Comparison of ENCODE assay signal across 8 cellular contexts in the genomic region with DNA sequence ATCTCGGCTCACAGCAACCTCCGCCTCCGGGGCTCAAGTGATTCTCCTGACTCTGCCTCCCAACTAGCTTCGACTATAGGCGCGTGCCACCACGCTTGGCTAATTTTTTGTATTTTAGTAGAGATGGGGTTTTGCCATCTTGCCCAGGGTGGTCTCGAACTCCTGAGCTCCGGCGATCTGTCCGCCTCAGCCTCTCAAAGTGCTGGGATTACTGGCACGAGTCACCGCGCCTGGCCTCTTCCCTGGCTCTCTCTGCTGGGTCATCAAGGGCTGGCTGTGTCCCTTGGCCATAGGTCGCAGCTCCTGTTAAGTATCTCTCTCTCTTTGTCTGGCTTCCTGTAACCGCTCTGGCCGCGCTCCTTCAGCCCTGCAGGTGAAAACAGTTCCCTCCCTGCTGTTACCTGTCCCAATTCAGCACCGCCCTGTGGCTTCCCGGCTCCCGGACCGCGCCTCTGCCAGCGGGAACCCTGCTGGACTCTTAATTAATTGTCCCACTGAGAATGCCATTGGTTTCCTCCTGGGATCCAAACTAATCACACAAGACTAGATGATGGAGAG. TPM values are rescaled to one million over a fixed set of nuclear protein-coding genes. Genes with fewer than 3 reads are reported as not detected.
DNase-seq lines count a peak whose midpoint lies in the region; ATAC-seq and TF ChIP-seq lines count a peak whose summit lies in the region.

No MANE protein-coding gene starts in this region.

- H3K4me3 Mint-ChIP-seq in CD4-positive, alpha-beta T cell = peak overlapping the region; percentile 95

- H3K27ac Mint-ChIP-seq in CD4-positive, alpha-beta T cell = peak overlapping the region; percentile 74

- CTCF ChIA-PET in CD4-positive, alpha-beta T cell (lab: Charles Lee) = interaction anchor here (1.1 to 1.3 kb wide), 2 partner anchors 11 to 55 kb away, joined by 3 read pairs; no protein-coding TSS in a partner anchor

- peaks cover 21% of the 10 kb centered on the region for H3K27me3 Mint-ChIP-seq in CD4-positive, alpha-beta T cell

- no peaks in the 10 kb centered on the region for H3K36me3 ChIP-seq in lung (ENCODE audit: control insufficient read depth in 2 of 2, insufficient read depth in 2 of 2, low read length in 2 of 2)

- 36 to 49% methylated on average over 24 of the region's 24 CpGs for WGBS in lung, 2 donors

- POLR2A ChIA-PET in CD4-positive, alpha-beta T cell (lab: Charles Lee) = interaction anchor here (1.3 kb wide), 1 partner anchor 95 kb away, joined by 3 read pairs; no protein-coding TSS in a partner anchor

- no peaks in the 10 kb centered on the region for H3K9me3 ChIP-seq in CD4-positive, alpha-beta T cell (ENCODE audit: control insufficient read depth, low read length)
- peaks cover 0 to 1% of the 10 kb centered on the region in 2 donors for H3K9me3 ChIP-seq in lung (ENCODE audit: control insufficient read depth in 2 of 2, insufficient read depth in 1 of 2, low read length in 1 of 2)

- no peaks in the 10 kb centered on the region for H3K9me3 Mint-ChIP-seq in CD4-positive, alpha-beta T cell

- peaks cover 5% of the 10 kb centered on the region for H3K36me3 Mint-ChIP-seq in CD4-positive, alpha-beta T cell (ENCODE audit: low read depth)

- H3K4me1 ChIP-seq in lung (ENCODE audit: control insufficient read depth in 2 of 2, insufficient read depth in 2 of 2, low read length in 2 of 2) = peaks cover 0 to 23% of the 10 kb centered on the region in 2 donors

- peak overlapping the region; percentile 76 for H3K4me3 ChIP-seq in LNCaP clone FGC (ENCODE audit: low read depth, low read length)
- H3K4me3 ChIP-seq in lung = peak overlapping the region; percentile 70

- peaks cover 40% of the 10 kb centered on the region for H3K4me1 Mint-ChIP-seq in CD4-positive, alpha-beta T cell (ENCODE audit: low read depth)

- no peak for DNase-seq in CD4-positive, alpha-beta T cell
- DNase-seq in LNCaP clone FGC (ENCODE audit: low read depth) (peak; percentile 71), caudate nucleus (lab: John Stamatoyannopoulos, UW) (peak in 1 of 61 donors; percentile 80), lung (ENCODE audit: low spot score) (peak; percentile 53), ureter (ENCODE audit: low spot score) (peak; percentile 51), UCSD-AML1 (lab: John Stamatoyannopoulos, UW; ENCODE audit: unreplicated experiment) (no peak)

- no peak for TF ChIP-seq CTCF in CD4-positive, alpha-beta T cell (IDR thresholded peaks at IDR 0.05)
- TF ChIP-seq CTCF in LNCaP clone FGC (IDR thresholded peaks at IDR 0.05; ENCODE audit: control insufficient read depth, extremely low read depth, insufficient read depth) (peak; percentile 6; the same call in 1 of the 2 replicates), lung (IDR thresholded peaks at IDR 0.05; ENCODE audit: control extremely low read depth, extremely low read depth) (no peak)

- no peak for ATAC-seq in CD4-positive, alpha-beta T cell (ENCODE audit: poor library complexity)
- ATAC-seq in lung (ENCODE audit: insufficient read depth, low FRiP score) (peak; percentile 4), GM21381 (IDR thresholded peaks at IDR 0.05; ENCODE audit: unreplicated experiment) (no peak), GM18868 (IDR thresholded peaks at IDR 0.05; ENCODE audit: unreplicated experiment) (no peak)

- H3K27ac ChIP-seq in CD4-positive, alpha-beta T cell (ENCODE audit: low read depth, low read length) = no peak overlapping the region
- H3K27ac ChIP-seq in caudate nucleus (ENCODE audit: low read depth, low read length) (peak overlapping the region; percentile 89), lung (ENCODE audit: low read depth in 1 of 2, low read length in 1 of 2) (peak overlapping the region; percentile 88 to 96)

- intact Hi-C loops in CD4-positive, alpha-beta T cell (cut with DNase I, micrococcal nuclease) = loop anchor here in 1 of 2 experiments (5.0 to 10.0 kb wide), 4 partner anchors 89 to 663 kb away; a partner anchor contains a TSS

- H3K27me3 ChIP-seq in CD4-positive, alpha-beta T cell (ENCODE audit: control insufficient read depth, insufficient read depth, low read length) = peaks cover 7% of the 10 kb centered on the region
- no peaks in the 10 kb centered on the region for H3K27me3 ChIP-seq in lung (ENCODE audit: control insufficient read depth, insufficient read depth)

RNA-seq across cellular contexts. Expression of a gene that starts 1.3 kb away (rescaled TPM):
- 10 to 100 TPM; 14.1 to 16.9 TPM for total RNA-seq in CD4-positive, alpha-beta T cell
- total RNA-seq in lung (10 to 100 TPM; 39.1 to 76.6 TPM), ureter (50.8 TPM)
- polyA plus RNA-seq in lung = 10 to 100 TPM; 15.4 to 50.8 TPM

RNA-seq across cellular contexts. Expression of a gene that starts 42.5 kb away (rescaled TPM):
- under 1 TPM; 0.67 to 0.74 TPM for total RNA-seq in CD4-positive, alpha-beta T cell
- 1 to 10 TPM; 1.1 to 1.4 TPM for total RNA-seq in lung
- polyA plus RNA-seq in lung = under 1 TPM; 0.35 to 0.63 TPM
- 1.7 TPM for total RNA-seq in ureter

Comparison
In these comparisons a context has a peak if more than half of its experiments do, and no peak if none do; other contexts are left out.
1. DNase-seq: peak in LNCaP clone FGC (single experiment), lung (single experiment) and ureter (single experiment); none in CD4-positive, alpha-beta T cell (0 of 10) and UCSD-AML1 (single experiment).